Comparison of ENCODE assay signal across 8 cellular contexts in the genomic region with DNA sequence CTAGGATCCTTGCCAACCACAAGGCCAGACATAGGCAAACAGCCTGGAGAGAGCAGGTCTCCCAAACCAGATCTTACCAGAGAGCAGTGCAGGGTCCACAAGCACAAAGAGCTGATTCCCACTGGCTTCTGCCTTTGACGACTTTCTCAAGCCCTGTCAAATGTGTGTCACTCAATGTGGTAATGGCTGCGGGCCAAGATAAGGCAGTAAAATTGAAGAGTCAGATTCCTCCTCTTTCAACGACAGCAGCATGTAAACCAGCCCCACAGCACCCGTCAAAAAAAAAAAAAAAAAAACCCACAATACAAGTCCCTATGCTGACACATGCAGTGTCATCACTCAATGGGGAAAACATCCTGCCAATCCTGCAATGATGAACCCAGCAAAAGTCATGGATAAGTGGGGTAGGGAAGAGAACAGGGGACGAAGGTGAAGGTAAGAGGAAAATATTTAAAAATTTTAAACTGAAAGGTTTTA. TPM values are rescaled to one million over a fixed set of nuclear protein-coding genes. Genes with fewer than 3 reads are reported as not detected.
DNase-seq lines count a peak whose midpoint lies in the region; ATAC-seq and TF ChIP-seq lines count a peak whose summit lies in the region.

A gene with protein sequence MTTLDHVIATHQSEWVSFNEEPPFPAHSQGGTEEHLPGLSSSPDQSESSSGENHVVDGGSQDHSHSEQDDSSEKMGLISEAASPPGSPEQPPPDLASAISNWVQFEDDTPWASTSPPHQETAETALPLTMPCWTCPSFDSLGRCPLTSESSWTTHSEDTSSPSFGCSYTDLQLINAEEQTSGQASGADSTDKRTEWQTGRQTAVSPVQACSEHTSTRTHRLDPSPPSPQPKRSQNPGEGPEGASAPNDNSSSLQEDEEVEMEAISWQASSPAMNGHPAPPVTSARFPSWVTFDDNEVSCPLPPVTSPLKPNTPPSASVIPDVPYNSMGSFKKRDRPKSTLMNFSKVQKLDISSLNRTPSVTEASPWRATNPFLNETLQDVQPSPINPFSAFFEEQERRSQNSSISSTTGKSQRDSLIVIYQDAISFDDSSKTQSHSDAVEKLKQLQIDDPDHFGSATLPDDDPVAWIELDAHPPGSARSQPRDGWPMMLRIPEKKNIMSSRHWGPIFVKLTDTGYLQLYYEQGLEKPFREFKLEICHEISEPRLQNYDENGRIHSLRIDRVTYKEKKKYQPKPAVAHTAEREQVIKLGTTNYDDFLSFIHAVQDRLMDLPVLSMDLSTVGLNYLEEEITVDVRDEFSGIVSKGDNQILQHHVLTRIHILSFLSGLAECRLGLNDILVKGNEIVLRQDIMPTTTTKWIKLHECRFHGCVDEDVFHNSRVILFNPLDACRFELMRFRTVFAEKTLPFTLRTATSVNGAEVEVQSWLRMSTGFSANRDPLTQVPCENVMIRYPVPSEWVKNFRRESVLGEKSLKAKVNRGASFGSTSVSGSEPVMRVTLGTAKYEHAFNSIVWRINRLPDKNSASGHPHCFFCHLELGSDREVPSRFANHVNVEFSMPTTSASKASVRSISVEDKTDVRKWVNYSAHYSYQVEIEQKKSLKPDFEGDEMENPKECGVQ (minus strand): TSS at position 123 of the 477 bp plus-strand sequence. CDS start 1,942 bp downstream, outside the sequence.

- TF ChIP-seq POLR2A in tibial nerve (IDR thresholded peaks at IDR 0.05): no peak

- no peak for TF ChIP-seq EP300 in tibial nerve (IDR thresholded peaks at IDR 0.05)

- H3K27ac ChIP-seq in angular gyrus (ENCODE audit: low read depth, low read length) (peak within 1 kb of the TSS; percentile 12), tibial nerve (peak within 1 kb of the TSS in 2 of 4 donors; percentile 73 to 88)

- peaks cover 0 to 26% (median 9%) of the 10 kb centered on the region in 4 donors for H3K4me1 ChIP-seq in tibial nerve

- TF ChIP-seq CTCF in tibial nerve (IDR thresholded peaks at IDR 0.05) (no peak), GM13977 (IDR thresholded peaks at IDR 0.05; ENCODE audit: extremely low read depth, insufficient read depth, missing control alignments) (no peak)

- in situ Hi-C loops in GM13977 (cut with MboI; ENCODE audit: low pct_unique_long_range_greater_than_20kb, low sequenced_read_pairs, unreplicated experiment): no loop called here

- ATAC-seq in left colon (peak; percentile 78), GM18517 (IDR thresholded peaks at IDR 0.05; ENCODE audit: unreplicated experiment) (no peak)

- DNase-seq in GOT3 (lab: John Stamatoyannopoulos, UW) (peak; percentile 2), NCI-H187 treated with DMSO at 0.1 percent for 48 hours (lab: John Stamatoyannopoulos, UW) (peak; percentile 36), left colon (peak; percentile 66 to 68), tibial nerve (ENCODE audit: low spot score in 2 of 2) (peak in 1 of 2 donors; percentile 46), dedifferentiated amniotic fluid mesenchymal stem cell (ENCODE audit: extremely low spot score) (no peak), GM13977 (ENCODE audit: low spot score) (no peak)

- no peak within 1 kb of the TSS for H3K4me3 ChIP-seq in tibial nerve

- peaks cover 0 to 8% (median 0%) of the 10 kb centered on the region in 3 donors for H3K36me3 ChIP-seq in tibial nerve

- intact Hi-C loops in left colon (cut with DNase I, micrococcal nuclease): no loop called here

- H3K9me3 ChIP-seq in tibial nerve: no peaks in the 10 kb centered on the region

- WGBS in tibial nerve, 2 donors: 33 to 41% methylated on average over 5 of the region's 5 CpGs

- no peaks in the 10 kb centered on the region for H3K27me3 ChIP-seq in tibial nerve

RNA-seq across cellular contexts. Expression of the gene that starts here (rescaled TPM):
- total RNA-seq in left colon (10 to 100 TPM; 13.2 to 24.1 TPM), tibial nerve (10 to 100 TPM; 21.6 to 62.0 (median 34.7) TPM)

Comparison
In these comparisons a context has a peak if more than half of its experiments do, and no peak if none do; other contexts are left out.
1. DNase-seq: peak in GOT3 (single experiment), NCI-H187 treated with DMSO at 0.1 percent for 48 hours (single experiment) and left colon (2 of 2); none in dedifferentiated amniotic fluid mesenchymal stem cell (single experiment) and GM13977 (single experiment).